In genomic region chr3:11197471-11197870, GRCh38 we compare ENCODE assay signal across 1 cellular context.
TF ChIP-seq lines count a peak whose summit lies in the region.

No MANE protein-coding gene starts in this region.

TF ChIP-seq in GM23338, 12 proteins besides CTCF, POLR2A, EP300 and RAD21 (continued from another document):
- TF ChIP-seq, protein P1, sequence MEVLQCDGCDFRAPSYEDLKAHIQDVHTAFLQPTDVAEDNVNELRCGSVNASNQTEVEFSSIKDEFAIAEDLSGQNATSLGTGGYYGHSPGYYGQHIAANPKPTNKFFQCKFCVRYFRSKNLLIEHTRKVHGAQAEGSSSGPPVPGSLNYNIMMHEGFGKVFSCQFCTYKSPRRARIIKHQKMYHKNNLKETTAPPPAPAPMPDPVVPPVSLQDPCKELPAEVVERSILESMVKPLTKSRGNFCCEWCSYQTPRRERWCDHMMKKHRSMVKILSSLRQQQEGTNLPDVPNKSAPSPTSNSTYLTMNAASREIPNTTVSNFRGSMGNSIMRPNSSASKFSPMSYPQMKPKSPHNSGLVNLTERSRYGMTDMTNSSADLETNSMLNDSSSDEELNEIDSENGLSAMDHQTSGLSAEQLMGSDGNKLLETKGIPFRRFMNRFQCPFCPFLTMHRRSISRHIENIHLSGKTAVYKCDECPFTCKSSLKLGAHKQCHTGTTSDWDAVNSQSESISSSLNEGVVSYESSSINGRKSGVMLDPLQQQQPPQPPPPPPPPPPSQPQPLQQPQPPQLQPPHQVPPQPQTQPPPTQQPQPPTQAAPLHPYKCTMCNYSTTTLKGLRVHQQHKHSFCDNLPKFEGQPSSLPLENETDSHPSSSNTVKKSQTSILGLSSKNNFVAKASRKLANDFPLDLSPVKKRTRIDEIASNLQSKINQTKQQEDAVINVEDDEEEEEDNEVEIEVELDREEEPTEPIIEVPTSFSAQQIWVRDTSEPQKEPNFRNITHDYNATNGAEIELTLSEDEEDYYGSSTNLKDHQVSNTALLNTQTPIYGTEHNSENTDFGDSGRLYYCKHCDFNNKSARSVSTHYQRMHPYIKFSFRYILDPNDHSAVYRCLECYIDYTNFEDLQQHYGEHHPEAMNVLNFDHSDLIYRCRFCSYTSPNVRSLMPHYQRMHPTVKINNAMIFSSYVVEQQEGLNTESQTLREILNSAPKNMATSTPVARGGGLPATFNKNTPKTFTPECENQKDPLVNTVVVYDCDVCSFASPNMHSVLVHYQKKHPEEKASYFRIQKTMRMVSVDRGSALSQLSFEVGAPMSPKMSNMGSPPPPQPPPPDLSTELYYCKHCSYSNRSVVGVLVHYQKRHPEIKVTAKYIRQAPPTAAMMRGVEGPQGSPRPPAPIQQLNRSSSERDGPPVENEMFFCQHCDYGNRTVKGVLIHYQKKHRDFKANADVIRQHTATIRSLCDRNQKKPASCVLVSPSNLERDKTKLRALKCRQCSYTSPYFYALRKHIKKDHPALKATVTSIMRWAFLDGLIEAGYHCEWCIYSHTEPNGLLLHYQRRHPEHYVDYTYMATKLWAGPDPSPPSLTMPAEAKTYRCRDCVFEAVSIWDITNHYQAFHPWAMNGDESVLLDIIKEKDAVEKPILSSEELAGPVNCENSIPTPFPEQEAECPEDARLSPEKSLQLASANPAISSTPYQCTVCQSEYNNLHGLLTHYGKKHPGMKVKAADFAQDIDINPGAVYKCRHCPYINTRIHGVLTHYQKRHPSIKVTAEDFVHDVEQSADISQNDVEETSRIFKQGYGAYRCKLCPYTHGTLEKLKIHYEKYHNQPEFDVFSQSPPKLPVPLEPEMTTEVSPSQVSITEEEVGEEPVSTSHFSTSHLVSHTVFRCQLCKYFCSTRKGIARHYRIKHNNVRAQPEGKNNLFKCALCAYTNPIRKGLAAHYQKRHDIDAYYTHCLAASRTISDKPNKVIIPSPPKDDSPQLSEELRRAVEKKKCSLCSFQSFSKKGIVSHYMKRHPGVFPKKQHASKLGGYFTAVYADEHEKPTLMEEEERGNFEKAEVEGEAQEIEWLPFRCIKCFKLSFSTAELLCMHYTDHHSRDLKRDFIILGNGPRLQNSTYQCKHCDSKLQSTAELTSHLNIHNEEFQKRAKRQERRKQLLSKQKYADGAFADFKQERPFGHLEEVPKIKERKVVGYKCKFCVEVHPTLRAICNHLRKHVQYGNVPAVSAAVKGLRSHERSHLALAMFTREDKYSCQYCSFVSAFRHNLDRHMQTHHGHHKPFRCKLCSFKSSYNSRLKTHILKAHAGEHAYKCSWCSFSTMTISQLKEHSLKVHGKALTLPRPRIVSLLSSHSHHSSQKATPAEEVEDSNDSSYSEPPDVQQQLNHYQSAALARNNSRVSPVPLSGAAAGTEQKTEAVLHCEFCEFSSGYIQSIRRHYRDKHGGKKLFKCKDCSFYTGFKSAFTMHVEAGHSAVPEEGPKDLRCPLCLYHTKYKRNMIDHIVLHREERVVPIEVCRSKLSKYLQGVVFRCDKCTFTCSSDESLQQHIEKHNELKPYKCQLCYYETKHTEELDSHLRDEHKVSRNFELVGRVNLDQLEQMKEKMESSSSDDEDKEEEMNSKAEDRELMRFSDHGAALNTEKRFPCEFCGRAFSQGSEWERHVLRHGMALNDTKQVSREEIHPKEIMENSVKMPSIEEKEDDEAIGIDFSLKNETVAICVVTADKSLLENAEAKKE (CRISPR knock-in tag; IDR thresholded peaks at IDR 0.05), result no peak
- TF ChIP-seq CREB1 (CRISPR knock-in tag; IDR thresholded peaks at IDR 0.05; ENCODE audit: low read depth) (no peak), EZH2phosphoT487 (IDR thresholded peaks at IDR 0.05; ENCODE audit: unreplicated experiment) (no peak), EZH2 (IDR thresholded peaks at IDR 0.05; ENCODE audit: low read depth, unreplicated experiment) (no peak), REST (IDR thresholded peaks at IDR 0.05; ENCODE audit: unreplicated experiment) (no peak), JUNB (IDR thresholded peaks at IDR 0.05; ENCODE audit: unreplicated experiment) (no peak), ZNF331 (CRISPR knock-in tag; IDR thresholded peaks at IDR 0.05; ENCODE audit: low read depth) (no peak)
